ENCODE assay signal across 8 cellular contexts in genomic region chr7:141551773-141552162, GRCh38. TPM values are rescaled to one million over a fixed set of nuclear protein-coding genes. Genes with fewer than 3 reads are reported as not detected.
DNase-seq lines count a peak whose midpoint lies in the region; ATAC-seq and TF ChIP-seq lines count a peak whose summit lies in the region.

No MANE protein-coding gene starts in this region.

- peaks cover 4% of the 10 kb centered on the region for H3K4me1 ChIP-seq in RWPE2 (ENCODE audit: insufficient read depth, poor library complexity, severe bottlenecking)
- H3K4me1 ChIP-seq in skeletal muscle satellite cell (ENCODE audit: control insufficient read depth, insufficient read depth, low read length) = peaks cover 12% of the 10 kb centered on the region

- H3K4me3 ChIP-seq in RWPE2 (ENCODE audit: severe bottlenecking) = peak overlapping the region; percentile 94
- peak overlapping the region; percentile 98 for H3K4me3 ChIP-seq in skeletal muscle satellite cell (ENCODE audit: low read length)

- H3K36me3 ChIP-seq in RWPE2 (ENCODE audit: low read depth) (peaks cover 21% of the 10 kb centered on the region; the same call in 1 of the 2 replicates), skeletal muscle satellite cell (ENCODE audit: insufficient read depth, low read length) (no peaks in the 10 kb centered on the region)

- H3K27me3 ChIP-seq in RWPE2 (ENCODE audit: insufficient read depth, poor library complexity, severe bottlenecking) = no peaks in the 10 kb centered on the region
- H3K27me3 ChIP-seq in skeletal muscle satellite cell (ENCODE audit: control insufficient read depth, insufficient read depth, low read length) = no peaks in the 10 kb centered on the region

- intact Hi-C loops in left colon (cut with DNase I, micrococcal nuclease) = no loop called here

- peak overlapping the region; percentile 90 for H3K9ac ChIP-seq in skeletal muscle satellite cell (ENCODE audit: low read depth, low read length)

- DNase-seq in RWPE2 (ENCODE audit: low spot score) = no peak
- DNase-seq in fibroblast of peridontal ligament (ENCODE audit: extremely low read depth) = peak; percentile 5
- no peak for DNase-seq in left colon
- no peak for DNase-seq in NCI-H1436 treated with DMSO at 0.1 percent for 48 hours (lab: John Stamatoyannopoulos, UW)
- DNase-seq in activated CD4-positive, CD25-positive, alpha-beta regulatory T cell (lab: John Stamatoyannopoulos, UW) = no peak

- ATAC-seq in GM21447 (IDR thresholded peaks at IDR 0.05; ENCODE audit: unreplicated experiment) = peak; percentile 6
- ATAC-seq in RWPE2 (ENCODE audit: low read depth) = no peak
- no peak for ATAC-seq in left colon

- H3K27ac ChIP-seq in 22Rv1 = peak overlapping the region; percentile 55
- no peak overlapping the region for H3K27ac ChIP-seq in RWPE2 (ENCODE audit: poor library complexity, severe bottlenecking)

- H3K9me3 ChIP-seq in RWPE2 (ENCODE audit: severe bottlenecking) (no peaks in the 10 kb centered on the region), skeletal muscle satellite cell (replicated peaks; ENCODE audit: low read length) (no peaks in the 10 kb centered on the region)

- TF ChIP-seq CTCF in 22Rv1 (IDR thresholded peaks at IDR 0.05) (no peak), RWPE2 (IDR thresholded peaks at IDR 0.05; ENCODE audit: poor library complexity, severe bottlenecking) (no peak)

- H3K4me2 ChIP-seq in skeletal muscle satellite cell (ENCODE audit: low read length) = peak overlapping the region; percentile 93

RNA-seq across cellular contexts. Expression of gene AGK, which starts 0.6 kb away (rescaled TPM):
- 35.4 and 36.5 TPM in 2 replicates for total RNA-seq in skeletal muscle satellite cell (2012; rRNA removed)
- total RNA-seq in left colon = 10 to 100 TPM; 18.0 to 18.5 TPM
